Comparison of ENCODE assay signal across 1 cellular context in genomic region chr3:59572106-59572505, GRCh38.
TF ChIP-seq lines count a peak whose summit lies in the region.

No MANE protein-coding gene starts in this region.

TF ChIP-seq in GM23338, 12 proteins besides CTCF, POLR2A, EP300 and RAD21 (continued from another document):
- no peak for TF ChIP-seq ZNF462 (CRISPR knock-in tag; IDR thresholded peaks at IDR 0.05)
- TF ChIP-seq STAT1 (IDR thresholded peaks at IDR 0.05; ENCODE audit: unreplicated experiment): no peak
- TF ChIP-seq REST (IDR thresholded peaks at IDR 0.05; ENCODE audit: unreplicated experiment): no peak
- no peak for TF ChIP-seq POLR2AphosphoS5 (IDR thresholded peaks at IDR 0.05; ENCODE audit: low read depth)
- no peak for TF ChIP-seq ZNF114 (CRISPR knock-in tag; IDR thresholded peaks at IDR 0.05)
